Comparison of ENCODE assay signal across 9 cellular contexts in the genomic region with DNA sequence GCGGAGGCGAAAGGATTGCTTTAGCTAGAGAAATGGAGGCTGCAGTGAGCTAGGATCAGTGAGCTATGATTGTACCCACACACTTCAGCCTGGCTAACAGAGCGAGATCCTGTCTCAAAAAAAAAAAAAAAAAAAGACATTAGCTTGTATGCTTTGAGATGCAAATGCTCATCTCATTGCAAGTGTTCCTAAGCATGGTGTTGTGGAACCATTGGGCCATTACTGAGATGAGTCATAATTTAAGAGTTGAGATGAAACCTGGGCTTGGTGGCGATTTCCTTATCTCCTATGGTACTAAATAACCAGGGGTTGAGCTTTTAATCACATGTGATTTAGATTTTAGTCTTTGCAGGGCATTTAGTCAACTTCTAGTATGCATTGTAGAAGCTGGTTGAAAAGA. TPM values are rescaled to one million over a fixed set of nuclear protein-coding genes. Genes with fewer than 3 reads are reported as not detected.
DNase-seq lines count a peak whose midpoint lies in the region; ATAC-seq and TF ChIP-seq lines count a peak whose summit lies in the region.
"Had no signal": no experiment of that assay in that cellular context is flagged by ENCODE, and none has a peak within 500 bp of the region (broad histone marks: within the 10 kb centered on the region; RNA-seq: fewer than 3 reads in every experiment).

No MANE protein-coding gene starts in this region.

- ATAC-seq in CD4-positive, alpha-beta T cell (ENCODE audit: poor library complexity): no peak
- ATAC-seq in GM19043 (IDR thresholded peaks at IDR 0.05; ENCODE audit: low read depth, unreplicated experiment) (peak; percentile 36), HG03457 (IDR thresholded peaks at IDR 0.05; ENCODE audit: unreplicated experiment) (peak; percentile 25), GM19328 (IDR thresholded peaks at IDR 0.05; ENCODE audit: unreplicated experiment) (no peak), esophagus mucosa (no peak)
- ATAC-seq in effector memory CD8-positive, alpha-beta T cell (replicated peaks): no peak

- POLR2A ChIA-PET in CD4-positive, alpha-beta T cell (lab: Charles Lee): interaction anchor here (1.2 kb wide), 1 partner anchor 32 kb away, joined by 11 read pairs; the partner anchor contains the start of genes PJVK and PRKRA

- no peaks in the 10 kb centered on the region for H3K9me3 Mint-ChIP-seq in CD4-positive, alpha-beta T cell
- no peaks in the 10 kb centered on the region for H3K9me3 Mint-ChIP-seq in effector memory CD8-positive, alpha-beta T cell
- H3K9me3 Mint-ChIP-seq: dendritic cell treated with granulocyte-macrophage colony-stimulating factor and Interleukin-4, amounts not matched to agents 40 ng/mL and 50 ng/mL, for 4 days had no signal

- H3K27ac Mint-ChIP-seq in CD4-positive, alpha-beta T cell: peak overlapping the region; percentile 6
- H3K27ac Mint-ChIP-seq in effector memory CD8-positive, alpha-beta T cell: peak overlapping the region in 1 of 2 donors; percentile 77
- H3K27ac Mint-ChIP-seq: dendritic cell treated with granulocyte-macrophage colony-stimulating factor and Interleukin-4, amounts not matched to agents 40 ng/mL and 50 ng/mL, for 4 days had no signal

- TF ChIP-seq CTCF in CD4-positive, alpha-beta T cell (IDR thresholded peaks at IDR 0.05): no peak

- intact Hi-C loops in CD4-positive, alpha-beta T cell (cut with DNase I, micrococcal nuclease): loop anchor here in 1 of 2 experiments (5.0 kb wide), 1 partner anchor 40 kb away; no protein-coding TSS in a partner anchor

- no peaks in the 10 kb centered on the region for H3K9me3 ChIP-seq in CD4-positive, alpha-beta T cell (ENCODE audit: control insufficient read depth, low read length)

- peaks cover 31% of the 10 kb centered on the region for H3K36me3 Mint-ChIP-seq in CD4-positive, alpha-beta T cell (ENCODE audit: low read depth)
- H3K36me3 Mint-ChIP-seq in effector memory CD8-positive, alpha-beta T cell (ENCODE audit: insufficient read depth): peaks cover 36% of the 10 kb centered on the region

- H3K4me3 Mint-ChIP-seq in CD4-positive, alpha-beta T cell: peak overlapping the region; percentile 99
- H3K4me3 Mint-ChIP-seq in effector memory CD8-positive, alpha-beta T cell: peak overlapping the region; percentile 95 to 100
- H3K4me3 Mint-ChIP-seq: dendritic cell treated with granulocyte-macrophage colony-stimulating factor and Interleukin-4, amounts not matched to agents 40 ng/mL and 50 ng/mL, for 4 days had no signal

- no peaks in the 10 kb centered on the region for H3K27me3 ChIP-seq in CD4-positive, alpha-beta T cell (ENCODE audit: control insufficient read depth, insufficient read depth, low read length)

- H3K27me3 Mint-ChIP-seq in CD4-positive, alpha-beta T cell: no peaks in the 10 kb centered on the region
- no peaks in the 10 kb centered on the region for H3K27me3 Mint-ChIP-seq in effector memory CD8-positive, alpha-beta T cell
- H3K27me3 Mint-ChIP-seq: dendritic cell treated with granulocyte-macrophage colony-stimulating factor and Interleukin-4, amounts not matched to agents 40 ng/mL and 50 ng/mL, for 4 days had no signal

- peaks cover 77% of the 10 kb centered on the region for H3K4me1 Mint-ChIP-seq in CD4-positive, alpha-beta T cell (ENCODE audit: low read depth)
- H3K4me1 Mint-ChIP-seq in effector memory CD8-positive, alpha-beta T cell (ENCODE audit: low read depth in 2 of 2): peaks cover 45 to 56% of the 10 kb centered on the region in 2 donors

- no peak overlapping the region for H3K27ac ChIP-seq in CD4-positive, alpha-beta T cell (ENCODE audit: low read depth, low read length)

- DNase-seq in CD4-positive, alpha-beta T cell: no peak
- DNase-seq in effector memory CD8-positive, alpha-beta T cell: no peak
- no peak for DNase-seq in NOMO-1 treated with dmso at 0.1 percent for 144 hours (lab: John Stamatoyannopoulos, UW; ENCODE audit: unreplicated experiment)
- no peak for DNase-seq in NCI-H2081 (lab: John Stamatoyannopoulos, UW)

- CTCF ChIA-PET in CD4-positive, alpha-beta T cell (lab: Charles Lee): interaction anchor here (0.7 to 1.9 kb wide), 5 partner anchors 10 to 59 kb away, joined by 4 to 6 read pairs (median 4); partner anchors contain the start of gene PRKRA

RNA-seq across cellular contexts. Expression of gene PLEKHA3, which starts 2.2 kb away (rescaled TPM):
- total RNA-seq in CD4-positive, alpha-beta T cell: 10 to 100 TPM; 20.1 to 20.3 TPM
- 10.7 TPM for total RNA-seq in esophagus mucosa

RNA-seq across cellular contexts. Expression of gene FKBP7, which starts 4.0 kb away (rescaled TPM):
- total RNA-seq in CD4-positive, alpha-beta T cell: under 1 TPM; 0.25 to 0.55 TPM
- 1.00 TPM for total RNA-seq in esophagus mucosa

RNA-seq across cellular contexts. Expression of gene PJVK, which starts 31.3 kb away (rescaled TPM):
- 1 to 10 TPM; 3.8 to 4.2 TPM for total RNA-seq in CD4-positive, alpha-beta T cell
- total RNA-seq in esophagus mucosa: 1.4 TPM

RNA-seq across cellular contexts. Expression of gene PRKRA, which starts 31.5 kb away (rescaled TPM):
- total RNA-seq in CD4-positive, alpha-beta T cell: 100 to 1,000 TPM; 118 to 120 TPM
- 25.3 TPM for total RNA-seq in esophagus mucosa

Comparison
In these comparisons a context has a peak if more than half of its experiments do, and no peak if none do; other contexts are left out.
1. ATAC-seq: peak in GM19043 (single experiment) and HG03457 (single experiment); none in CD4-positive, alpha-beta T cell (single experiment), effector memory CD8-positive, alpha-beta T cell (single experiment), GM19328 (single experiment) and esophagus mucosa (single experiment).